ENCODE assay signal across 1 cellular context in the genomic region with DNA sequence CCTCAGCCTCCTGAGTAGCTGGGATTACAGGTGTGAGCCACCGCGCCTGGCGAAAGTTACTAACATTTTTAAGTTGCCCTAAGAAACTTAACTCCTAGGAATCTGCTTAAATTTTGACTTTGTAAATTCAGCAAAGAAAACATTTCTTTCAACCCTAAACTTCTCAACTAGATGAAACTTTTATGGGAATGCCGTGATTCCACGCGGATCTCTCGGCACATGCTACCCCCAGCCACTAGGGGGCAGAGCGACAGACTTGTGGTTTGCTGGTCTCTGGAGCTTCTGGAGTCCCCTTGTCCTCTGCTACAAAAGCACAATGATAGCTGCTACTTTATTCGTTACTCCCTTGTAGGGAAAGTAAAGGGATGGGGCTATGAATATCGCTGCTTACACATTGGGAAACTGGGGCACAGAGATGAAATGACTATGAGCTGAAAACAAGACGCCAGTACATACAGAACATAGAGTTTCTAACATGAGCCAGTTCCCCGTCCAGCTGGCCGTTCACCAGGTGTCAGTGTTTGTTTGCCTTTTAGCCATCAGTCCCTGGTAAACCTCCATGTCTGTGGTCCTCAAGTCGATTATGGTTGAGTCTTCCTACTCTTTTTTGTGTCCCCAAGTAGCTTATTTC.
TF ChIP-seq lines count a peak whose summit lies in the region.

No MANE protein-coding gene starts in this region.

TF ChIP-seq in WTC11, 78 proteins besides CTCF, POLR2A, EP300 and RAD21 (continued from another document):
- TF ChIP-seq, protein P1, sequence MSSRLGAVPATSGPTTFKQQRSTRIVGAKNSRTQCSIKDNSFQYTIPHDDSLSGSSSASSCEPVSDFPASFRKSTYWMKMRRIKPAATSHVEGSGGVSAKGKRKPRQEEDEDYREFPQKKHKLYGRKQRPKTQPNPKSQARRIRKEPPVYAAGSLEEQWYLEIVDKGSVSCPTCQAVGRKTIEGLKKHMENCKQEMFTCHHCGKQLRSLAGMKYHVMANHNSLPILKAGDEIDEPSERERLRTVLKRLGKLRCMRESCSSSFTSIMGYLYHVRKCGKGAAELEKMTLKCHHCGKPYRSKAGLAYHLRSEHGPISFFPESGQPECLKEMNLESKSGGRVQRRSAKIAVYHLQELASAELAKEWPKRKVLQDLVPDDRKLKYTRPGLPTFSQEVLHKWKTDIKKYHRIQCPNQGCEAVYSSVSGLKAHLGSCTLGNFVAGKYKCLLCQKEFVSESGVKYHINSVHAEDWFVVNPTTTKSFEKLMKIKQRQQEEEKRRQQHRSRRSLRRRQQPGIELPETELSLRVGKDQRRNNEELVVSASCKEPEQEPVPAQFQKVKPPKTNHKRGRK (CRISPR knock-in tag; IDR thresholded peaks at IDR 0.05; ENCODE audit: borderline replicate concordance) = no peak
- TF ChIP-seq ZNF263 (CRISPR knock-in tag; IDR thresholded peaks at IDR 0.05; ENCODE audit: low read depth) (no peak), AFF4 (CRISPR knock-in tag; IDR thresholded peaks at IDR 0.05; ENCODE audit: borderline replicate concordance) (no peak), GRHL2 (CRISPR knock-in tag; IDR thresholded peaks at IDR 0.05; ENCODE audit: insufficient replicate concordance, severe bottlenecking) (no peak), SMAD4 (CRISPR knock-in tag; IDR thresholded peaks at IDR 0.05) (no peak), CREB1 (CRISPR knock-in tag; IDR thresholded peaks at IDR 0.05) (no peak), NFATC4 (CRISPR knock-in tag; IDR thresholded peaks at IDR 0.05) (no peak), E2F1 (CRISPR knock-in tag; IDR thresholded peaks at IDR 0.05) (no peak), MYBL2 (CRISPR knock-in tag; IDR thresholded peaks at IDR 0.05) (no peak), ATF6 (CRISPR knock-in tag; IDR thresholded peaks at IDR 0.05) (no peak), USF2 (CRISPR knock-in tag; IDR thresholded peaks at IDR 0.05) (no peak), ZNF219 (CRISPR knock-in tag; IDR thresholded peaks at IDR 0.05; ENCODE audit: borderline replicate concordance) (no peak)
- TF ChIP-seq, protein P2, sequence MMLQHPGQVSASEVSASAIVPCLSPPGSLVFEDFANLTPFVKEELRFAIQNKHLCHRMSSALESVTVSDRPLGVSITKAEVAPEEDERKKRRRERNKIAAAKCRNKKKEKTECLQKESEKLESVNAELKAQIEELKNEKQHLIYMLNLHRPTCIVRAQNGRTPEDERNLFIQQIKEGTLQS (CRISPR knock-in tag; conservative IDR thresholded peaks at IDR 0.05) = no peak
TF ChIP-seq in WTC11: peak in this region for 0.
